In the genomic region with DNA sequence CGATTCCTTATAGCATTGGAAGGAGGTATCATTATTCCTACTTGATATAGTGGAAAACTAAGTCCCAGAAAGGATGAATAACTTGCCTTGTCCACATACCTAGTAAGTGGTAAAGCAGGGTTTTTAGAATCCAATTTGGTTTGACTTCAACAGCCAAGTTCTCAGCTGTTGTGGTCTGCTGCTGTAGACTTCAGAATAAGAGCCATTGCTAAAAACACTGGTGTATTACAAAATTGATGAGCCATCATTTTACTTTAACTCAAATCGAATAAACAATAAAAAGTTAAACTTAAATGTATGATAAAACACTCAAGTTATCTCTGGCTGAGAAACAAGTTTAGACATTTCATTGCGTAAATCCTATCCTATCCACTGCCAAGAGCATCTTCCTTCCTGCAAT, we compare ENCODE assay signal across 31 cellular contexts.
"Had no signal": no experiment of that assay in that cellular context is flagged by ENCODE, and none has a peak within 500 bp of the region (broad histone marks: within the 10 kb centered on the region; RNA-seq: fewer than 3 reads in every experiment).

No MANE protein-coding gene starts in this region.

- ATAC-seq: activated naive CD4-positive, alpha-beta T cell treated with anti-CD3 and anti-CD28 coated beads, Interleukin-2, amount 50 U/mL, for 72 hours; activated T-cell treated with anti-CD3 and anti-CD28 coated beads, Interleukin-2, amount 50 U/mL, for 72 hours; foreskin keratinocyte; gastroesophageal sphincter; heart right ventricle; WTC11 had no signal

- H3K27ac ChIP-seq: ascending aorta, breast epithelium, cardiac muscle cell, colonic mucosa, epithelial cell of prostate, esophagus squamous epithelium, foreskin keratinocyte, gastroesophageal sphincter, heart right ventricle, VCaP had no signal

- FAIRE-seq: endometrium, endothelial cell of umbilical vein had no signal

- H3K27me3 ChIP-seq: ascending aorta, breast epithelium, cardiac muscle cell, colonic mucosa, esophagus squamous epithelium, foreskin keratinocyte, gastroesophageal sphincter, heart right ventricle had no signal

- H3K9me3 ChIP-seq: ascending aorta, breast epithelium, colonic mucosa, esophagus squamous epithelium, gastroesophageal sphincter, heart right ventricle had no signal

- DNase-seq: activated CD4-positive, alpha-beta memory T cell treated with anti-CD3 and anti-CD28 coated beads, Interleukin-2, amount 10 ng/mL, durations not matched to agents 7 days and 5 days; activated CD4-positive, alpha-beta T cell treated with anti-CD3 and anti-CD28 coated beads for 1 hour; activated CD4-positive, alpha-beta T cell treated with anti-CD3 and anti-CD28 coated beads for 4 hours; activated CD4-positive, alpha-beta T cell treated with anti-CD3 and anti-CD28 coated beads, Interleukin-2, amount 10 ng/mL, durations not matched to agents 7 days and 5 days; activated CD4-positive, alpha-beta T cell treated with anti-CD3 and anti-CD28 coated beads, Interleukin-2, amount 50 U/mL, for 4 hours; activated CD8-positive, alpha-beta memory T cell treated with anti-CD3 and anti-CD28 coated beads, Interleukin-2, amount 50 U/mL, for 48 hours; activated gamma-delta T cell; activated naive CD4-positive, alpha-beta T cell; activated naive CD4-positive, alpha-beta T cell treated with anti-CD3 and anti-CD28 coated beads, Interleukin-2, amount 10 ng/mL, durations not matched to agents 7 days and 5 days; activated naive CD8-positive, alpha-beta T cell treated with anti-CD3 and anti-CD28 coated beads, Interleukin-2, amount 10 ng/mL, durations not matched to agents 7 days and 5 days; activated T-cell treated with anti-CD3 and anti-CD28 coated beads for 4 hours; activated T-cell treated with anti-CD3 and anti-CD28 coated beads, Interleukin-2, amount 50 U/mL, for 24 hours; activated T-cell treated with anti-CD3 and anti-CD28 coated beads, Interleukin-2, amount 50 U/mL, for 72 hours; central memory CD4-positive, alpha-beta T cell; cerebellar nuclear complex; colonic mucosa; effector CD8-positive, alpha-beta T cell; esophagus squamous epithelium; foreskin keratinocyte; heart right ventricle; T-helper 2 cell had no signal

- H3K4me3 ChIP-seq: ascending aorta, breast epithelium, cardiac muscle cell, colonic mucosa, esophagus squamous epithelium, gastroesophageal sphincter, heart right ventricle had no signal

- H3K4me1 ChIP-seq: colonic mucosa, heart right ventricle had no signal

- H3K36me3 ChIP-seq: ascending aorta, breast epithelium, cardiac muscle cell, colonic mucosa, esophagus squamous epithelium, gastroesophageal sphincter, heart right ventricle had no signal
